In genomic region chr7:32513205-32513604, GRCh38 we compare ENCODE assay signal across 17 cellular contexts. TPM values are rescaled to one million over a fixed set of nuclear protein-coding genes. Genes with fewer than 3 reads are reported as not detected.
A peak's percentile ranks its signal among the peaks of the same experiment; 100 is the strongest.
DNase-seq lines count a peak whose midpoint lies in the region; ATAC-seq, FAIRE-seq and TF ChIP-seq lines count a peak whose summit lies in the region.
"Had no signal": no experiment of that assay in that cellular context is flagged by ENCODE, and none has a peak within 500 bp of the region (broad histone marks: within the 10 kb centered on the region; RNA-seq: fewer than 3 reads in every experiment).

No MANE protein-coding gene starts in this region.

- H4K5ac ChIP-seq in H9 (ENCODE audit: insufficient read length, low read depth, low read length) (no peak overlapping the region), H1 (ENCODE audit: insufficient read length, low read depth, low read length) (no peak overlapping the region)

- no peak overlapping the region for H3T11ph ChIP-seq in H9 (ENCODE audit: low read length)

- H3K4me1 ChIP-seq in H9 (ENCODE audit: insufficient read depth, low read length) (peaks cover 6% of the 10 kb centered on the region; the same call in 1 of the 2 replicates), NT2/D1 (ENCODE audit: insufficient read depth, insufficient read length) (no peaks in the 10 kb centered on the region), H1 (replicated peaks in 1 of 4; ENCODE audit: control insufficient read depth in 3 of 4, insufficient read depth in 4 of 4, low read length in 3 of 4) (peaks cover 2 to 10% (median 6%) of the 10 kb centered on the region in 4 experiments; a peak in 4 of 7 replicates)

- H3K23me2 ChIP-seq in H9 (ENCODE audit: insufficient read length, low read depth, low read length, poor library complexity, severe bottlenecking) (no peaks in the 10 kb centered on the region), H1 (ENCODE audit: low read depth, low read length) (no peaks in the 10 kb centered on the region)

- no peak for ATAC-seq in HG03159 (IDR thresholded peaks at IDR 0.05; ENCODE audit: unreplicated experiment)
- ATAC-seq: PC-3 had no signal

- CTCF ChIA-PET in H1 (lab: Charles Lee; ENCODE audit: partially characterized antibody), result no interaction called here

- no peak overlapping the region for H3K23ac ChIP-seq in H9 (ENCODE audit: insufficient read length, low read depth, low read length)
- no peak overlapping the region for H3K23ac ChIP-seq in H1 (ENCODE audit: insufficient read length)

- H3K9me3 ChIP-seq in H9 (ENCODE audit: control insufficient read depth, low read depth, low read length), result peaks cover 6% of the 10 kb centered on the region
- H3K9me3 ChIP-seq in NT2/D1 (ENCODE audit: insufficient read depth, low read length), result peaks cover 79% of the 10 kb centered on the region
- peaks cover 19 to 21% of the 10 kb centered on the region in 2 experiments for H3K9me3 ChIP-seq in H1 (ENCODE audit: insufficient read depth in 2 of 2, low read depth in 1 of 2, low read length in 1 of 2)

- H3K4me2 ChIP-seq in H9 (ENCODE audit: insufficient read depth, insufficient read length, low read length) (no peak overlapping the region), H1 (ENCODE audit: insufficient read depth in 1 of 2, low read depth in 2 of 2, low read length in 2 of 2) (peak overlapping the region in 1 of 2 experiments; percentile 27; a peak in 2 of 4 replicates)

- no peak overlapping the region for H2BK20ac ChIP-seq in H9 (ENCODE audit: low read depth, low read length, poor library complexity, severe bottlenecking)
- no peak overlapping the region for H2BK20ac ChIP-seq in H1 (ENCODE audit: low read length)

- H2BK12ac ChIP-seq in H9 (ENCODE audit: insufficient read length, low read depth, low read length) (no peak overlapping the region), H1 (ENCODE audit: low read depth, low read length) (no peak overlapping the region)

- no peak for TF ChIP-seq RAD21 in H1 (IDR thresholded peaks at IDR 0.05 in 1 of 2, conservative IDR thresholded peaks at IDR 0.05 in 1 of 2; ENCODE audit: low read depth in 2 of 2, low read length in 2 of 2)

- no peak for FAIRE-seq in H1 (lab: Jason Lieb, UNC)
- FAIRE-seq: H54 had no signal

- H3K14ac ChIP-seq in H9 (ENCODE audit: insufficient read depth, low read length) (no peak overlapping the region), H1 (ENCODE audit: insufficient read length) (no peak overlapping the region)

- no peak overlapping the region for H3K18ac ChIP-seq in H9 (ENCODE audit: insufficient read length, low read depth, low read length)
- H3K18ac ChIP-seq in H1 (ENCODE audit: extremely low read depth, low read length), result no peak overlapping the region

- no peaks in the 10 kb centered on the region for H3K27me3 Mint-ChIP-seq in H9 (ENCODE audit: low read depth)
- H3K27me3 Mint-ChIP-seq in nephron progenitor cell (ENCODE audit: low read depth, poor library complexity), result no peaks in the 10 kb centered on the region
- H3K27me3 Mint-ChIP-seq: CD4-positive, CD25-positive, alpha-beta regulatory T cell had no signal

- no peak for TF ChIP-seq POLR2A in H1 (IDR thresholded peaks at IDR 0.05; ENCODE audit: control extremely low read depth in 1 of 2, low read depth in 2 of 2, low read length in 2 of 2)

- H3K79me2 ChIP-seq in H9 (ENCODE audit: insufficient read depth, low read length) (peaks cover 15% of the 10 kb centered on the region; the same call in 1 of the 2 replicates), H1 (ENCODE audit: control insufficient read depth in 1 of 2, insufficient read depth in 2 of 2, low read length in 2 of 2) (peaks cover 2 to 74% of the 10 kb centered on the region in 2 experiments; a peak in 3 of 4 replicates)

- WGBS in H9 (ENCODE audit: extremely low coverage, insufficient read length, low lambda C conversion rate), result no CpG with 5 or more reads among the region's 1 CpG
- WGBS in H1 (ENCODE audit: extremely low coverage in 1 of 2, insufficient coverage in 1 of 2, insufficient read length in 1 of 2, insufficient replicate concordance in 2 of 2, low coverage in 1 of 2, low lambda C conversion rate in 2 of 2, missing lambda C conversion rate in 1 of 2), 2 experiments, result 52% methylated on average over 1 of the region's 1 CpG; no CpG with 5 or more reads in 1 of the 2 experiments

- H2BK15ac ChIP-seq in H9 (ENCODE audit: low read depth, low read length), result no peak overlapping the region
- no peak overlapping the region for H2BK15ac ChIP-seq in H1 (ENCODE audit: low read length)

- H3K4ac ChIP-seq in H9 (ENCODE audit: low read depth, low read length) (no peak overlapping the region), H1 (replicated peaks; ENCODE audit: insufficient read length, low read depth, low read length) (no peak overlapping the region)

- H2BK120ac ChIP-seq in H9 (ENCODE audit: low read depth, low read length, poor library complexity, severe bottlenecking) (no peak overlapping the region), H1 (replicated peaks; ENCODE audit: low read depth, low read length) (no peak overlapping the region)

- H3K27ac Mint-ChIP-seq in H9, result peak overlapping the region; percentile 55 to 95 (median 82); a peak in 4 of 7 replicates
- peak overlapping the region; percentile 84 for H3K27ac Mint-ChIP-seq in nephron progenitor cell

- H2BK5ac ChIP-seq in H9 (ENCODE audit: insufficient read length, low read length) (no peak overlapping the region), H1 (ENCODE audit: low read depth, low read length) (0 out of 2 replicates have a peak overlapping the region, but pooled peaks have one; percentile 73)

- H3K56ac ChIP-seq in H9 (ENCODE audit: insufficient read length, low read depth, low read length), result no peak overlapping the region
- H3K56ac ChIP-seq in H1 (replicated peaks; ENCODE audit: insufficient read length, low read depth, low read length), result no peak overlapping the region

- no peak for TF ChIP-seq EP300 in H1 (IDR thresholded peaks at IDR 0.05; ENCODE audit: borderline replicate concordance in 1 of 2, low read depth in 2 of 2, low read length in 2 of 2)

- peaks cover 11% of the 10 kb centered on the region for H3K36me3 ChIP-seq in NT2/D1 (ENCODE audit: insufficient read depth, insufficient read length, low read length)
- H3K36me3 ChIP-seq in H1 (ENCODE audit: control insufficient read depth in 2 of 4, insufficient read depth in 4 of 4, low read length in 3 of 4), result peaks cover 0 to 22% (median 10%) of the 10 kb centered on the region in 4 experiments; a peak in 3 of 8 replicates

- no peak for TF ChIP-seq CTCF in H9 (conservative IDR thresholded peaks at IDR 0.05)
- TF ChIP-seq CTCF in H1 (IDR thresholded peaks at IDR 0.05; ENCODE audit: control extremely low read depth in 1 of 3, insufficient read depth in 1 of 3, low read depth in 1 of 3, low read length in 3 of 3), result no peak
- TF ChIP-seq CTCF in nephron progenitor cell (IDR thresholded peaks at IDR 0.05), result no peak

- no peak overlapping the region for H2AFZ ChIP-seq in H9 (ENCODE audit: low read length)
- no peak overlapping the region for H2AFZ ChIP-seq in H1 (ENCODE audit: low read length)

- H3K79me1 ChIP-seq in H9 (ENCODE audit: insufficient read depth, low read depth, low read length, poor library complexity, severe bottlenecking), result peaks cover 7% of the 10 kb centered on the region
- no peaks in the 10 kb centered on the region; the same call in 1 of the 2 replicates for H3K79me1 ChIP-seq in H1 (ENCODE audit: low read depth, low read length)

- H3K9me3 Mint-ChIP-seq in H9 (peaks cover 38 to 66% of the 10 kb centered on the region in 2 experiments), nephron progenitor cell (peaks cover 99% of the 10 kb centered on the region)

- H3K27ac ChIP-seq in H9 (ENCODE audit: insufficient read length, low read depth, low read length), result no peak overlapping the region
- no peak overlapping the region for H3K27ac ChIP-seq in H1 (ENCODE audit: low read depth, low read length)
- H3K27ac ChIP-seq: RWPE1 had no signal

- POLR2A ChIA-PET in H1 (lab: Charles Lee; ENCODE audit: partially characterized antibody), result interaction anchor here (0.6 to 1.1 kb wide), 3 partner anchors 16 to 51 kb away, joined by 3 to 6 read pairs (median 4); partner anchors contain the start of gene AVL9

- H3K36me3 Mint-ChIP-seq in H9 (ENCODE audit: insufficient read depth in 1 of 3, low read depth in 3 of 3), result peaks cover 72 to 81% (median 74%) of the 10 kb centered on the region in 3 experiments
- H3K36me3 Mint-ChIP-seq in nephron progenitor cell (ENCODE audit: low read depth), result peaks cover 98% of the 10 kb centered on the region

- H3K4me3 ChIP-seq in NT2/D1 (ENCODE audit: insufficient read length, low read depth) (no peak overlapping the region), H1 (ENCODE audit: extremely low read depth in 1 of 4, insufficient read depth in 2 of 4, low read depth in 3 of 4, low read length in 4 of 4) (peak overlapping the region in 1 of 4 experiments; percentile 35; a peak in 1 of 8 replicates)

- no peak overlapping the region for H2AK5ac ChIP-seq in H9 (ENCODE audit: insufficient read length, low read length)
- H2AK5ac ChIP-seq in H1 (ENCODE audit: low read depth, low read length), result no peak overlapping the region

- H4K20me1 ChIP-seq in H9 (ENCODE audit: control insufficient read depth, insufficient read depth, insufficient read length) (no peaks in the 10 kb centered on the region), H1 (replicated peaks in 1 of 2; ENCODE audit: control insufficient read depth in 1 of 2, insufficient read depth in 2 of 2, low read length in 2 of 2) (no peaks in the 10 kb centered on the region)

- DNase-seq in H9, result no peak
- peak; percentile 48 for DNase-seq in NT2/D1 (ENCODE audit: low read depth, low spot score)
- no peak for DNase-seq in H1 (ENCODE audit: low read depth in 1 of 2, low spot score in 2 of 2)
- no peak for DNase-seq in nephron progenitor cell
- no peak for DNase-seq in pons (ENCODE audit: low spot score)
- DNase-seq in NCI-H510A (lab: John Stamatoyannopoulos, UW), result no peak
- DNase-seq: Calu3; CD4-positive, CD25-positive, alpha-beta regulatory T cell; DMS53; NCI-H1105 treated with DMSO at 0.1 percent for 48 hours; NCI-H1930; NCI-H446 treated with DMSO at 0.1 percent for 48 hours; NCI-H748 treated with DMSO at 0.1 percent for 48 hours; PC-3 had no signal

- no peak overlapping the region for H4K91ac ChIP-seq in H9 (ENCODE audit: insufficient read length, low read depth, low read length)
- no peak overlapping the region for H4K91ac ChIP-seq in H1 (replicated peaks; ENCODE audit: insufficient read length, low read length)

- peaks cover 35 to 38% of the 10 kb centered on the region in 2 experiments for H3K4me1 Mint-ChIP-seq in H9
- H3K4me1 Mint-ChIP-seq in nephron progenitor cell, result no peaks in the 10 kb centered on the region

- no peaks in the 10 kb centered on the region for H3K27me3 ChIP-seq in H9 (ENCODE audit: insufficient read depth, low read length)
- no peaks in the 10 kb centered on the region for H3K27me3 ChIP-seq in NT2/D1 (ENCODE audit: insufficient read depth, insufficient read length)
- no peaks in the 10 kb centered on the region for H3K27me3 ChIP-seq in H1 (replicated peaks in 1 of 4; ENCODE audit: control insufficient read depth in 3 of 4, extremely low read depth in 1 of 4, insufficient read depth in 3 of 4, low read length in 3 of 4)

- H3K4me3 Mint-ChIP-seq in H9, result no peak overlapping the region; a peak in 1 of 5 replicates
- no peak overlapping the region for H3K4me3 Mint-ChIP-seq in nephron progenitor cell

- H4K8ac ChIP-seq in H9 (replicated peaks; ENCODE audit: insufficient read length, low read depth, low read length), result no peak overlapping the region
- H4K8ac ChIP-seq in H1 (ENCODE audit: extremely low read depth, insufficient read depth, low read length), result no peak overlapping the region

- H3K9ac ChIP-seq in H9 (ENCODE audit: extremely low read depth, insufficient read length, low read length) (no peak overlapping the region), NT2/D1 (ENCODE audit: insufficient read length, low read depth) (no peak overlapping the region), H1 (replicated peaks in 1 of 4; ENCODE audit: extremely low read depth in 1 of 4, low read depth in 3 of 4, low read length in 3 of 4) (no peak overlapping the region)

RNA-seq across cellular contexts. Expression of gene AVL9, which starts 17.9 kb away (rescaled TPM):
- 35.0 and 38.7 TPM in 2 replicates for total RNA-seq in H9 (2021)
- 42.1 and 43.6 TPM in 2 replicates for total RNA-seq in H1 (2021; fragmentation: NEBNext Ultra II Directional; extraction: Animal tissue kit (Norgen Biotek cat#: 25700))
- 11.6 and 15.5 TPM in 2 replicates for polyA plus RNA-seq in H1 (2011; rRNA removed)
- 13.8 TPM for polyA plus RNA-seq in H1 (2011; cell fraction: cytosol; rRNA removed)
- 18.0 TPM for polyA plus RNA-seq in H1 (2011; cell fraction: nucleus; rRNA removed)
- 14.1 to 29.8 TPM (median 26.3 TPM) in 4 replicates for polyA plus RNA-seq in H1 (2012, experiment 1 of 2)
- 4.3 TPM for polyA plus RNA-seq in H1 (2012, experiment 2 of 2)
- 10.4 TPM for polyA plus RNA-seq in H1 (2013, experiment 1 of 2)
- 12.1 TPM for polyA plus RNA-seq in H1 (2013, experiment 2 of 2)
- polyA minus RNA-seq in H1 (2011; rRNA and poly(A)+ RNA removed), result 43.3 and 59.3 TPM in 2 replicates
- 14.6 TPM for polyA minus RNA-seq in H1 (2011; cell fraction: cytosol; rRNA and poly(A)+ RNA removed)
- 40.9 TPM for polyA minus RNA-seq in H1 (2011; cell fraction: nucleus; rRNA and poly(A)+ RNA removed)

RNA-seq across cellular contexts. Expression of gene LSM5, which starts 23.0 kb away (rescaled TPM):
- total RNA-seq in H9 (2021), result 101 and 108 TPM in 2 replicates
- total RNA-seq in H1 (2021; fragmentation: NEBNext Ultra II Directional; extraction: Animal tissue kit (Norgen Biotek cat#: 25700)), result 97.0 and 103 TPM in 2 replicates
- polyA plus RNA-seq in H1 (2011; rRNA removed), result 26.7 and 58.9 TPM in 2 replicates
- polyA plus RNA-seq in H1 (2011; cell fraction: cytosol; rRNA removed), result 136 TPM
- 7.1 TPM for polyA plus RNA-seq in H1 (2011; cell fraction: nucleus; rRNA removed)
- 48.6 to 101 TPM (median 68.8 TPM) in 4 replicates for polyA plus RNA-seq in H1 (2012, experiment 1 of 2)
- 729 TPM for polyA plus RNA-seq in H1 (2012, experiment 2 of 2)
- polyA plus RNA-seq in H1 (2013, experiment 1 of 2), result 211 TPM
- polyA plus RNA-seq in H1 (2013, experiment 2 of 2), result 214 TPM
- polyA minus RNA-seq in H1 (2011; rRNA and poly(A)+ RNA removed), result 9.0 and 9.6 TPM in 2 replicates
- polyA minus RNA-seq in H1 (2011; cell fraction: cytosol; rRNA and poly(A)+ RNA removed), result 6.8 TPM
- 18.4 TPM for polyA minus RNA-seq in H1 (2011; cell fraction: nucleus; rRNA and poly(A)+ RNA removed)
